Comparison of ENCODE assay signal across 24 cellular contexts in the genomic region with DNA sequence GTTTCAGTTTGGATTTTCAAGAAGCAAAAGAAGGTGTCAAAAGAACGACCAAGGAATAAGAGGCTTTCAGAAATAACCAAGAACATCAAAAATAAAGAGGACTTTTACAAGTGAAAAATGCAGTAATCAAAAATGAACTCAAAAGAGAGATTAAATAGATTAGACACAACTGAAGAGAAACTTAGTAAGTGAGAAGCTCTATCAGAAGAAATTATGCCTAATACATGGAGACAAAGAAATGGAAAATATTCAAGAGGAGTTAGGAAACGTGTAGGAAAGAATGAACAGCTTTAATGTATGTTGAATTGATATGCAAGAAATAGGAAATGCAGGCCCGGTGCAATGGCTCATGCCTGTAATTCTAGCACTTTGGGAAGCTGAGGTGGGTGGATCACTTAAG.
A peak's percentile ranks its signal among the peaks of the same experiment; 100 is the strongest.
DNase-seq lines count a peak whose midpoint lies in the region; ATAC-seq, FAIRE-seq and TF ChIP-seq lines count a peak whose summit lies in the region.
"Had no signal": no experiment of that assay in that cellular context is flagged by ENCODE, and none has a peak within 500 bp of the region (broad histone marks: within the 10 kb centered on the region; RNA-seq: fewer than 3 reads in every experiment).

No MANE protein-coding gene starts in this region.

- DNase-seq in HepG2 (ENCODE audit: low spot score) (no peak), right lobe of liver (no peak), esophagus muscularis mucosa (ENCODE audit: extremely low spot score) (peak; percentile 14), GOT3 (lab: John Stamatoyannopoulos, UW) (no peak), NCI-H1417 (lab: John Stamatoyannopoulos, UW) (no peak)
- DNase-seq: 8988T; ACHN; BE2C; C1 segment of cervical spinal cord; CD4-positive, alpha-beta memory T cell; CD4-positive, CD25-positive, alpha-beta regulatory T cell; CD8-positive, alpha-beta memory T cell; COR-L47; DMS 273 treated with DMSO at 0.1 percent for 48 hours; DMS153; DMS53; DMS79; DND-41; EL had no signal

- no TSS peak for BruUV-seq in HepG2 (replicated peaks; lab: Mats Ljungman, UMichigan)

- WGBS in HepG2 (ENCODE audit: low lambda C conversion rate) = 7% methylated on average over 3 of the region's 3 CpGs
- WGBS in right lobe of liver (ENCODE audit: insufficient coverage, low coverage, low lambda C conversion rate, missing lambda C conversion rate) = 62% methylated on average over 3 of the region's 3 CpGs
- 74% methylated on average over 3 of the region's 3 CpGs for WGBS in esophagus muscularis mucosa

- TF ChIP-seq EP300 in HepG2 (IDR thresholded peaks at IDR 0.05; ENCODE audit: low read depth in 2 of 2, low read length in 2 of 2) (no peak), HepG2 (CRISPR knock-in tag; IDR thresholded peaks at IDR 0.05; ENCODE audit: borderline replicate concordance) (no peak), esophagus muscularis mucosa (IDR thresholded peaks at IDR 0.05) (no peak)

- no peaks in the 10 kb centered on the region for H3K79me2 ChIP-seq in HepG2 (ENCODE audit: insufficient read depth, low read length)

- H3K4me2 ChIP-seq in HepG2 (ENCODE audit: low read depth, low read length) = no peak overlapping the region
- peak overlapping the region in 9 of 11 experiments; percentile 77 to 96 (median 88); a peak in 13 of 22 replicates for H3K4me2 ChIP-seq in BLaER1 treated with 17β-estradiol and CSF1 and Interleukin-3, amounts not matched to agents 10 nM and 100 nM

- ATAC-seq in HepG2 (no peak), right lobe of liver (no peak)
- ATAC-seq: GM12878 had no signal

- peak; percentile 23 for FAIRE-seq in HepG2 (lab: Jason Lieb, UNC)
- FAIRE-seq: A204.1, GM12878, GM12892, GM18507 had no signal

- POLR2A ChIA-PET in HepG2 (lab: Yijun Ruan, JAX) = no interaction called here

- intact Hi-C loops in HepG2 (cut with micrococcal nuclease; ENCODE audit: unreplicated experiment) (loop anchor here (5.0 kb wide), 1 partner anchor 1666 kb away; no protein-coding TSS in a partner anchor), right lobe of liver (cut with DNase I) (no loop called here), esophagus muscularis mucosa (cut with DNase I) (no loop called here)

- H2AFZ ChIP-seq in HepG2 (ENCODE audit: low read length) = no peak overlapping the region

- no peaks in the 10 kb centered on the region for H3K9me3 ChIP-seq in HepG2 (ENCODE audit: low read length)
- no peaks in the 10 kb centered on the region for H3K9me3 ChIP-seq in right lobe of liver
- peaks cover 13 to 28% (median 18%) of the 10 kb centered on the region in 11 experiments; a peak in 21 of 22 replicates for H3K9me3 ChIP-seq in BLaER1 treated with 17β-estradiol and CSF1 and Interleukin-3, amounts not matched to agents 10 nM and 100 nM (replicated peaks in 1 of 11)
- H3K9me3 ChIP-seq in esophagus muscularis mucosa = peaks cover 0 to 6% (median 2%) of the 10 kb centered on the region in 4 donors
- H3K9me3 ChIP-seq: BE2C had no signal

- H3K27ac ChIP-seq in HepG2 (ENCODE audit: extremely low read length, insufficient read depth, low read length) (no peak overlapping the region), right lobe of liver (no peak overlapping the region), esophagus muscularis mucosa (replicated peaks in 1 of 4) (no peak overlapping the region)
- H3K27ac ChIP-seq in BLaER1 treated with 17β-estradiol and CSF1 and Interleukin-3, amounts not matched to agents 10 nM and 100 nM = peak overlapping the region in 1 of 11 experiments; percentile 62; a peak in 1 of 22 replicates

- no peak for TF ChIP-seq CTCF in HepG2 (CRISPR knock-in tag; IDR thresholded peaks at IDR 0.05)
- TF ChIP-seq CTCF in right lobe of liver (IDR thresholded peaks at IDR 0.05) = no peak
- no peak for TF ChIP-seq CTCF in esophagus muscularis mucosa (IDR thresholded peaks at IDR 0.05)

- no peak for TF ChIP-seq POLR2A in HepG2 (IDR thresholded peaks at IDR 0.05; ENCODE audit: insufficient read depth in 1 of 2, low read depth in 2 of 2, low read length in 2 of 2)
- TF ChIP-seq POLR2A in right lobe of liver (IDR thresholded peaks at IDR 0.05) = no peak
- TF ChIP-seq POLR2A in esophagus muscularis mucosa (IDR thresholded peaks at IDR 0.05; ENCODE audit: low read depth) = no peak

- no peak overlapping the region for H3K4me3 ChIP-seq in HepG2 (replicated peaks in 1 of 3; ENCODE audit: insufficient read depth in 1 of 3, low read depth in 2 of 3, low read length in 3 of 3)
- H3K4me3 ChIP-seq in right lobe of liver = no peak overlapping the region
- peak overlapping the region in 1 of 10 experiments; percentile 45; a peak in 1 of 20 replicates for H3K4me3 ChIP-seq in BLaER1 treated with 17β-estradiol and CSF1 and Interleukin-3, amounts not matched to agents 10 nM and 100 nM
- no peak overlapping the region for H3K4me3 ChIP-seq in esophagus muscularis mucosa
- H3K4me3 ChIP-seq: GM12878 had no signal

- CTCF ChIA-PET in HepG2 (lab: Yijun Ruan, JAX; ENCODE audit: low intra/inter-chr PET ratio, low total read pairs) = no interaction called here

- in situ Hi-C loops in HepG2 (cut with HindIII; ENCODE audit: extremely low pct_ligation_motif_present, low pct_unique_long_range_greater_than_20kb) = no loop called here

- H3K36me3 ChIP-seq in HepG2 (replicated peaks in 1 of 2; ENCODE audit: control insufficient read depth in 1 of 2, insufficient read depth in 2 of 2, low read length in 2 of 2) (no peaks in the 10 kb centered on the region), right lobe of liver (no peaks in the 10 kb centered on the region), esophagus muscularis mucosa (no peaks in the 10 kb centered on the region)
- H3K36me3 ChIP-seq in BLaER1 treated with 17β-estradiol and CSF1 and Interleukin-3, amounts not matched to agents 10 nM and 100 nM = no peaks in the 10 kb centered on the region
- H3K36me3 ChIP-seq: BE2C had no signal

- no peak for TF ChIP-seq RAD21 in HepG2 (CRISPR knock-in tag; IDR thresholded peaks at IDR 0.05)

- H3K9ac ChIP-seq in HepG2 (ENCODE audit: insufficient read depth, low read depth, low read length) = no peak overlapping the region
- H3K9ac ChIP-seq in BLaER1 treated with 17β-estradiol and CSF1 and Interleukin-3, amounts not matched to agents 10 nM and 100 nM = no peak overlapping the region

- H3K4me1 ChIP-seq in HepG2 (ENCODE audit: insufficient read depth, low read length) = no peaks in the 10 kb centered on the region
- H3K4me1 ChIP-seq in right lobe of liver = no peaks in the 10 kb centered on the region
- H3K4me1 ChIP-seq in BLaER1 treated with 17β-estradiol and CSF1 and Interleukin-3, amounts not matched to agents 10 nM and 100 nM = peaks cover 41 to 49% (median 48%) of the 10 kb centered on the region in 10 experiments
- H3K4me1 ChIP-seq in esophagus muscularis mucosa = no peaks in the 10 kb centered on the region
- H3K4me1 ChIP-seq: BE2C had no signal

- H3K27me3 ChIP-seq in HepG2 (ENCODE audit: control insufficient read depth in 1 of 2, insufficient read depth in 2 of 2, low read length in 2 of 2) (peaks cover 0 to 17% of the 10 kb centered on the region in 2 experiments; a peak in 2 of 5 replicates), right lobe of liver (no peaks in the 10 kb centered on the region), esophagus muscularis mucosa (no peaks in the 10 kb centered on the region)
- no peaks in the 10 kb centered on the region for H3K27me3 ChIP-seq in BLaER1 treated with 17β-estradiol and CSF1 and Interleukin-3, amounts not matched to agents 10 nM and 100 nM
- H3K27me3 ChIP-seq: BE2C had no signal

- no peaks in the 10 kb centered on the region for H4K20me1 ChIP-seq in HepG2 (ENCODE audit: insufficient read depth, low read length)
- H4K20me1 ChIP-seq in BLaER1 treated with 17β-estradiol and CSF1 and Interleukin-3, amounts not matched to agents 10 nM and 100 nM = 0 out of 22 replicates have a peak, but pooled peaks cover 0 to 5% (median 0%) of the 10 kb centered on the region in 11 experiments

TF ChIP-seq in HepG2, 621 proteins besides CTCF, POLR2A, EP300 and RAD21:
- TF ChIP-seq ZNF605 (CRISPR knock-in tag; IDR thresholded peaks at IDR 0.05) = no peak
- TF ChIP-seq MIER2 (CRISPR knock-in tag; IDR thresholded peaks at IDR 0.05) = no peak
- TF ChIP-seq, protein P1, sequence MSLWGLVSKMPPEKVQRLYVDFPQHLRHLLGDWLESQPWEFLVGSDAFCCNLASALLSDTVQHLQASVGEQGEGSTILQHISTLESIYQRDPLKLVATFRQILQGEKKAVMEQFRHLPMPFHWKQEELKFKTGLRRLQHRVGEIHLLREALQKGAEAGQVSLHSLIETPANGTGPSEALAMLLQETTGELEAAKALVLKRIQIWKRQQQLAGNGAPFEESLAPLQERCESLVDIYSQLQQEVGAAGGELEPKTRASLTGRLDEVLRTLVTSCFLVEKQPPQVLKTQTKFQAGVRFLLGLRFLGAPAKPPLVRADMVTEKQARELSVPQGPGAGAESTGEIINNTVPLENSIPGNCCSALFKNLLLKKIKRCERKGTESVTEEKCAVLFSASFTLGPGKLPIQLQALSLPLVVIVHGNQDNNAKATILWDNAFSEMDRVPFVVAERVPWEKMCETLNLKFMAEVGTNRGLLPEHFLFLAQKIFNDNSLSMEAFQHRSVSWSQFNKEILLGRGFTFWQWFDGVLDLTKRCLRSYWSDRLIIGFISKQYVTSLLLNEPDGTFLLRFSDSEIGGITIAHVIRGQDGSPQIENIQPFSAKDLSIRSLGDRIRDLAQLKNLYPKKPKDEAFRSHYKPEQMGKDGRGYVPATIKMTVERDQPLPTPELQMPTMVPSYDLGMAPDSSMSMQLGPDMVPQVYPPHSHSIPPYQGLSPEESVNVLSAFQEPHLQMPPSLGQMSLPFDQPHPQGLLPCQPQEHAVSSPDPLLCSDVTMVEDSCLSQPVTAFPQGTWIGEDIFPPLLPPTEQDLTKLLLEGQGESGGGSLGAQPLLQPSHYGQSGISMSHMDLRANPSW (CRISPR knock-in tag; IDR thresholded peaks at IDR 0.05; ENCODE audit: borderline replicate concordance) = no peak
- no peak for TF ChIP-seq HMG20B (CRISPR knock-in tag; conservative IDR thresholded peaks at IDR 0.05)
- TF ChIP-seq, protein P2, sequence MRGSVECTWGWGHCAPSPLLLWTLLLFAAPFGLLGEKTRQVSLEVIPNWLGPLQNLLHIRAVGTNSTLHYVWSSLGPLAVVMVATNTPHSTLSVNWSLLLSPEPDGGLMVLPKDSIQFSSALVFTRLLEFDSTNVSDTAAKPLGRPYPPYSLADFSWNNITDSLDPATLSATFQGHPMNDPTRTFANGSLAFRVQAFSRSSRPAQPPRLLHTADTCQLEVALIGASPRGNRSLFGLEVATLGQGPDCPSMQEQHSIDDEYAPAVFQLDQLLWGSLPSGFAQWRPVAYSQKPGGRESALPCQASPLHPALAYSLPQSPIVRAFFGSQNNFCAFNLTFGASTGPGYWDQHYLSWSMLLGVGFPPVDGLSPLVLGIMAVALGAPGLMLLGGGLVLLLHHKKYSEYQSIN (CRISPR knock-in tag; IDR thresholded peaks at IDR 0.05; ENCODE audit: borderline replicate concordance) = no peak
- TF ChIP-seq ZNF24 (IDR thresholded peaks at IDR 0.05) = no peak
- no peak for TF ChIP-seq RXRA (CRISPR knock-in tag; IDR thresholded peaks at IDR 0.05)
